1 cellular context compared by ENCODE assay signal in genomic region chr11:133618500-133618899, GRCh38.
TF ChIP-seq lines count a peak whose summit lies in the region.

No MANE protein-coding gene starts in this region.

TF ChIP-seq in WTC11, 78 proteins besides CTCF, POLR2A, EP300 and RAD21 (continued from another document):
- TF ChIP-seq KAT7 (CRISPR knock-in tag; IDR thresholded peaks at IDR 0.05; ENCODE audit: borderline replicate concordance) = no peak
- no peak for TF ChIP-seq CDX4 (CRISPR knock-in tag; IDR thresholded peaks at IDR 0.05; ENCODE audit: borderline replicate concordance)
- TF ChIP-seq TEAD4 (CRISPR knock-in tag; IDR thresholded peaks at IDR 0.05) = no peak
- TF ChIP-seq CBFB (CRISPR knock-in tag; IDR thresholded peaks at IDR 0.05; ENCODE audit: low read depth) = no peak
- no peak for TF ChIP-seq JAZF1 (CRISPR knock-in tag; IDR thresholded peaks at IDR 0.05)
- TF ChIP-seq ARID4B (CRISPR knock-in tag; IDR thresholded peaks at IDR 0.05; ENCODE audit: borderline replicate concordance) = no peak
- TF ChIP-seq FOXP1 (CRISPR knock-in tag; IDR thresholded peaks at IDR 0.05; ENCODE audit: borderline replicate concordance) = no peak
